In the genomic region with DNA sequence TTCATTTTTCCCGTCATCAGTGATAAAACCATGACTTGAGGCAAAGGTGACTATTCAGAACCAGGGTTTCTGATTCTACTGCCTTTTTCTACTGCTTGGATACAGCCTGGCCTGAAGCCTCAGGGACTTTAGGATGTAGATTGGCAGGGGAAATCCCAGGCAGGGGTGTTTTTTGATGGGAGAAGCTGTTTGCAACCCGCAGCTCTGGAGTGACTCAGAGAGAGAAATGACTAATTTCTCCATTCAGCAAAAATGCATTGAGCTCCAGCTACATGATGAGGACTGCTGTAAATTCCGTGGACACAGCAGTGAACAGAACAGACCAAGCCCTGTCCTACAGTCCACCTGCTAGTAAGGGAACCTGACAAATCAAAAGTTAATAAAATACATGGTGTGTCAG, we compare ENCODE assay signal across 12 cellular contexts.
DNase-seq lines count a peak whose midpoint lies in the region; ATAC-seq and TF ChIP-seq lines count a peak whose summit lies in the region.
"Had no signal": no experiment of that assay in that cellular context is flagged by ENCODE, and none has a peak within 500 bp of the region (broad histone marks: within the 10 kb centered on the region; RNA-seq: fewer than 3 reads in every experiment).

No MANE protein-coding gene starts in this region.

- no peak overlapping the region for H3K9ac ChIP-seq in adipocyte (ENCODE audit: low read length)

- CTCF ChIA-PET in BJ (lab: Yijun Ruan, JAX), result no interaction called here

- DNase-seq in BJ (ENCODE audit: low read depth), result peak; percentile 21
- DNase-seq in HCEC 1CT, result peak; percentile 71
- peak; percentile 65 for DNase-seq in adipocyte (ENCODE audit: low read depth)
- DNase-seq in kidney glomerular epithelial cell (lab: John Stamatoyannopoulos, UW), result peak; percentile 75
- DNase-seq in DMS153 (lab: John Stamatoyannopoulos, UW), result no peak
- DNase-seq in GM19240 (ENCODE audit: insufficient read length, low spot score), result no peak
- DNase-seq: activated naive CD4-positive, alpha-beta T cell treated with anti-CD3 and anti-CD28 coated beads, Interleukin-2, amount 10 ng/mL, durations not matched to agents 7 days and 5 days; KBM-7; NCI-H69; stomach had no signal

- no peak for TF ChIP-seq CTCF in BJ (IDR thresholded peaks at IDR 0.05; ENCODE audit: insufficient read depth, low read depth, low read length)

- H3K36me3 ChIP-seq in BJ (ENCODE audit: control insufficient read depth, insufficient read depth, low read length), result no peaks in the 10 kb centered on the region
- H3K36me3 ChIP-seq in adipocyte (ENCODE audit: control insufficient read depth, insufficient read depth, low read length, severe bottlenecking), result no peaks in the 10 kb centered on the region
- H3K36me3 ChIP-seq: stomach had no signal

- ATAC-seq in GM18505 (IDR thresholded peaks at IDR 0.05; ENCODE audit: unreplicated experiment) (no peak), HG03108 (IDR thresholded peaks at IDR 0.05; ENCODE audit: unreplicated experiment) (no peak)

- no peaks in the 10 kb centered on the region for H3K4me1 ChIP-seq in adipocyte (ENCODE audit: control insufficient read depth, insufficient read depth, low read length)
- H3K4me1 ChIP-seq: stomach had no signal

- TF ChIP-seq POLR2A in GM18505 (IDR thresholded peaks at IDR 0.05; ENCODE audit: borderline replicate concordance, extremely low read depth, insufficient read depth, insufficient read length), result no peak

- POLR2A ChIA-PET in BJ (lab: Charles Lee), result no interaction called here

- H3K4me3 ChIP-seq in BJ (ENCODE audit: low read depth, low read length) (no peak overlapping the region), adipocyte (ENCODE audit: low read length) (no peak overlapping the region)
- H3K4me3 ChIP-seq: stomach had no signal

- no peaks in the 10 kb centered on the region for H3K9me3 ChIP-seq in adipocyte (ENCODE audit: control insufficient read depth, low read length)
- H3K9me3 ChIP-seq: stomach had no signal

- H3K27me3 ChIP-seq in BJ (ENCODE audit: control insufficient read depth, insufficient read depth, low read length), result no peaks in the 10 kb centered on the region
- no peaks in the 10 kb centered on the region for H3K27me3 ChIP-seq in adipocyte (replicated peaks; ENCODE audit: control insufficient read depth, insufficient read depth, low read length)
- H3K27me3 ChIP-seq: stomach had no signal

Comparison
In these comparisons a context has a peak if more than half of its experiments do, and no peak if none do; other contexts are left out.
1. DNase-seq: peak in BJ (single experiment), HCEC 1CT (single experiment), adipocyte (single experiment) and kidney glomerular epithelial cell (single experiment); none in DMS153 (single experiment) and GM19240 (single experiment).